In the genomic region with DNA sequence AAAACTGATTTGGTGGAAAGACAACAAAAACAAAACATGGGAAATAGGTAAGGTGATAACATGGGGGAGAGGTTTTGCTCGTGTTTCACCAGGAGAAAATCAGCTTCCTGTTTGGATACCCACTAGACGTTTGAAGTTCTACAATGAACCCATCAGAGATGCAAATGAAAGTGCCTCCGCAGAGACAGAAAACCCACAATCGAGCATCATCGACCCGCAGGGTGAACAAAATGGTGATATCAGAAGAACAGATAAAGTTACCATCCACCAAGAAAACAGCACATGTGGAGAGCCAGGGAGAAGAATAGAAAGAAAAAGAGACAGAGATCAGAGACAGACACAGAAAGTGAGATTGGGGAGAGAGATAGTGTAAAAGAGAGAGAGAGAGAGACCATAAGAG, we compare ENCODE assay signal across 7 cellular contexts.
DNase-seq lines count a peak whose midpoint lies in the region; ATAC-seq and TF ChIP-seq lines count a peak whose summit lies in the region.
"Not testable (repeated sequence)": the region's sequence is repeated elsewhere in the genome, so short reads cannot be mapped to it uniquely, and the experiment has no call there.

No MANE protein-coding gene starts in this region.

- POLR2A ChIA-PET in activated naive CD8-positive, alpha-beta T cell treated with anti-CD3 and anti-CD28 coated beads, Interleukin-2, amount 10 ng/mL, durations not matched to agents 7 days and 5 days (lab: Charles Lee), result not testable (repeated sequence)

- H3K4me3 ChIP-seq in Peyer's patch, result not testable (repeated sequence)

- not testable (repeated sequence) for TF ChIP-seq POLR2A in Peyer's patch (IDR thresholded peaks at IDR 0.05)

- H3K4me1 Mint-ChIP-seq in activated CD8-positive, alpha-beta memory T cell treated with anti-CD3 and anti-CD28 coated beads, Interleukin-2, amount 10 ng/mL, durations not matched to agents 7 days and 5 days, result peaks cover 12% of the 10 kb centered on the region
- H3K4me1 Mint-ChIP-seq in activated T-helper 17 cell treated with anti-CD3 and anti-CD28 coated beads, Interleukin-2, amount 50 U/mL, for 72 hours, result peaks cover 14% of the 10 kb centered on the region
- peaks cover 12% of the 10 kb centered on the region for H3K4me1 Mint-ChIP-seq in activated naive CD8-positive, alpha-beta T cell treated with anti-CD3 and anti-CD28 coated beads, Interleukin-2, amount 10 ng/mL, durations not matched to agents 7 days and 5 days

- H3K4me3 Mint-ChIP-seq in activated CD8-positive, alpha-beta memory T cell treated with anti-CD3 and anti-CD28 coated beads, Interleukin-2, amount 10 ng/mL, durations not matched to agents 7 days and 5 days, result peak overlapping the region; percentile 20
- H3K4me3 Mint-ChIP-seq in activated T-helper 17 cell treated with anti-CD3 and anti-CD28 coated beads, Interleukin-2, amount 50 U/mL, for 72 hours, result peak overlapping the region; percentile 75
- peak overlapping the region; percentile 74 for H3K4me3 Mint-ChIP-seq in activated naive CD8-positive, alpha-beta T cell treated with anti-CD3 and anti-CD28 coated beads, Interleukin-2, amount 10 ng/mL, durations not matched to agents 7 days and 5 days

- not testable (repeated sequence) for H3K27me3 ChIP-seq in Peyer's patch

- not testable (repeated sequence) for TF ChIP-seq CTCF in Peyer's patch (IDR thresholded peaks at IDR 0.05)

- H3K9me3 Mint-ChIP-seq in activated CD8-positive, alpha-beta memory T cell treated with anti-CD3 and anti-CD28 coated beads, Interleukin-2, amount 10 ng/mL, durations not matched to agents 7 days and 5 days (ENCODE audit: low read depth); activated T-helper 17 cell treated with anti-CD3 and anti-CD28 coated beads, Interleukin-2, amount 50 U/mL, for 72 hours; activated naive CD8-positive, alpha-beta T cell treated with anti-CD3 and anti-CD28 coated beads, Interleukin-2, amount 10 ng/mL, durations not matched to agents 7 days and 5 days: not testable (repeated sequence)

- H3K27me3 Mint-ChIP-seq in activated CD8-positive, alpha-beta memory T cell treated with anti-CD3 and anti-CD28 coated beads, Interleukin-2, amount 10 ng/mL, durations not matched to agents 7 days and 5 days, result peaks cover 26% of the 10 kb centered on the region
- not testable (repeated sequence) for H3K27me3 Mint-ChIP-seq in activated T-helper 17 cell treated with anti-CD3 and anti-CD28 coated beads, Interleukin-2, amount 50 U/mL, for 72 hours
- H3K27me3 Mint-ChIP-seq in activated naive CD8-positive, alpha-beta T cell treated with anti-CD3 and anti-CD28 coated beads, Interleukin-2, amount 10 ng/mL, durations not matched to agents 7 days and 5 days, result peaks cover 11% of the 10 kb centered on the region

- H3K36me3 Mint-ChIP-seq in activated CD8-positive, alpha-beta memory T cell treated with anti-CD3 and anti-CD28 coated beads, Interleukin-2, amount 10 ng/mL, durations not matched to agents 7 days and 5 days; activated T-helper 17 cell treated with anti-CD3 and anti-CD28 coated beads, Interleukin-2, amount 50 U/mL, for 72 hours (ENCODE audit: low read depth); activated naive CD8-positive, alpha-beta T cell treated with anti-CD3 and anti-CD28 coated beads, Interleukin-2, amount 10 ng/mL, durations not matched to agents 7 days and 5 days: not testable (repeated sequence)

- ATAC-seq in activated CD8-positive, alpha-beta memory T cell treated with anti-CD3 and anti-CD28 coated beads, Interleukin-2, amount 10 ng/mL, durations not matched to agents 7 days and 5 days; activated T-helper 17 cell treated with anti-CD3 and anti-CD28 coated beads, Interleukin-2, amount 50 U/mL, for 72 hours (replicated peaks); activated naive CD8-positive, alpha-beta T cell treated with anti-CD3 and anti-CD28 coated beads, Interleukin-2, amount 10 ng/mL, durations not matched to agents 7 days and 5 days (ENCODE audit: low read depth): not testable (repeated sequence)

- CTCF ChIA-PET in activated CD8-positive, alpha-beta memory T cell treated with anti-CD3 and anti-CD28 coated beads, Interleukin-2, amount 10 ng/mL, durations not matched to agents 7 days and 5 days (lab: Charles Lee), result not testable (repeated sequence)

- H3K36me3 ChIP-seq in Peyer's patch, result not testable (repeated sequence)

- H3K4me1 ChIP-seq in Peyer's patch, result not testable (repeated sequence)

- peak in 2 of 3 donors; percentile 22 to 45 for DNase-seq in Peyer's patch
- DNase-seq in activated CD4-positive, alpha-beta T cell treated with anti-CD3 and anti-CD28 coated beads for 4 hours, result peak; percentile 16 to 22
- DNase-seq in activated CD8-positive, alpha-beta memory T cell treated with anti-CD3 and anti-CD28 coated beads, Interleukin-2, amount 10 ng/mL, durations not matched to agents 7 days and 5 days, result peak; percentile 49
- DNase-seq in activated naive CD8-positive, alpha-beta T cell treated with anti-CD3 and anti-CD28 coated beads, Interleukin-2, amount 10 ng/mL, durations not matched to agents 7 days and 5 days, result not testable (repeated sequence)
- peak in 2 of 3 donors; percentile 14 to 32 for DNase-seq in stimulated activated CD4-positive, alpha-beta T cell treated with anti-CD3 and anti-CD28 coated beads, Interleukin-12 subunit alpha, Interleukin-12 subunit beta, amount 100 ng/mL, for 48 hours (ENCODE audit: low read depth in 2 of 3, low spot score in 1 of 3)
- peak; percentile 59 for DNase-seq in stimulated activated CD8-positive, alpha-beta memory T cell treated with anti-CD3 and anti-CD28 coated beads, Interleukin-4, amount 100 ng/mL, for 48 hours

- not testable (repeated sequence) for H3K9me3 ChIP-seq in Peyer's patch

- peak overlapping the region; percentile 4 for H3K27ac Mint-ChIP-seq in activated CD8-positive, alpha-beta memory T cell treated with anti-CD3 and anti-CD28 coated beads, Interleukin-2, amount 10 ng/mL, durations not matched to agents 7 days and 5 days
- peak overlapping the region; percentile 83 for H3K27ac Mint-ChIP-seq in activated T-helper 17 cell treated with anti-CD3 and anti-CD28 coated beads, Interleukin-2, amount 50 U/mL, for 72 hours
- H3K27ac Mint-ChIP-seq in activated naive CD8-positive, alpha-beta T cell treated with anti-CD3 and anti-CD28 coated beads, Interleukin-2, amount 10 ng/mL, durations not matched to agents 7 days and 5 days, result peak overlapping the region; percentile 89

- H3K27ac ChIP-seq in Peyer's patch, result not testable (repeated sequence)

Comparison
In these comparisons a context has a peak if more than half of its experiments do, and no peak if none do; other contexts are left out.
1. H3K27ac Mint-ChIP-seq: peak in every context shown above with its lines; median percentile 89 in activated naive CD8-positive, alpha-beta T cell treated with anti-CD3 and anti-CD28 coated beads, Interleukin-2, amount 10 ng/mL, durations not matched to agents 7 days and 5 days; 83 in activated T-helper 17 cell treated with anti-CD3 and anti-CD28 coated beads, Interleukin-2, amount 50 U/mL, for 72 hours; 4 in activated CD8-positive, alpha-beta memory T cell treated with anti-CD3 and anti-CD28 coated beads, Interleukin-2, amount 10 ng/mL, durations not matched to agents 7 days and 5 days.
2. H3K4me3 Mint-ChIP-seq: peak in every context shown above with its lines; median percentile 75 in activated T-helper 17 cell treated with anti-CD3 and anti-CD28 coated beads, Interleukin-2, amount 50 U/mL, for 72 hours; 74 in activated naive CD8-positive, alpha-beta T cell treated with anti-CD3 and anti-CD28 coated beads, Interleukin-2, amount 10 ng/mL, durations not matched to agents 7 days and 5 days; 20 in activated CD8-positive, alpha-beta memory T cell treated with anti-CD3 and anti-CD28 coated beads, Interleukin-2, amount 10 ng/mL, durations not matched to agents 7 days and 5 days.